ENCODE assay signal across 8 cellular contexts in genomic region chr2:44360749-44361329, GRCh38. TPM values are rescaled to one million over a fixed set of nuclear protein-coding genes. Genes with fewer than 3 reads are reported as not detected.
DNase-seq lines count a peak whose midpoint lies in the region; ATAC-seq and TF ChIP-seq lines count a peak whose summit lies in the region.

No MANE protein-coding gene starts in this region.

- H3K4me1 Mint-ChIP-seq in HFFc6 (ENCODE audit: low read depth), result peaks cover 36% of the 10 kb centered on the region
- H3K4me1 Mint-ChIP-seq in endodermal cell, result peaks cover 15% of the 10 kb centered on the region

- H3K4me1 ChIP-seq in endodermal cell (ENCODE audit: control insufficient read depth, insufficient read depth, low read length), result peaks cover 6% of the 10 kb centered on the region
- peaks cover 11 to 17% of the 10 kb centered on the region in 2 donors for H3K4me1 ChIP-seq in muscle layer of duodenum (ENCODE audit: control insufficient read depth in 1 of 2, insufficient read depth in 2 of 2, low read length in 2 of 2)

- H3K36me3 Mint-ChIP-seq in HFFc6 (ENCODE audit: low read depth), result peaks cover 8% of the 10 kb centered on the region
- H3K36me3 Mint-ChIP-seq in endodermal cell (ENCODE audit: low read depth), result peaks cover 2% of the 10 kb centered on the region

- ATAC-seq in GM18868 (IDR thresholded peaks at IDR 0.05; ENCODE audit: unreplicated experiment), result no peak

- H3K27me3 Mint-ChIP-seq in HFFc6 (ENCODE audit: insufficient read depth) (peaks cover 2% of the 10 kb centered on the region; the same call in 1 of the 2 replicates), endodermal cell (ENCODE audit: insufficient read depth) (no peaks in the 10 kb centered on the region)

- H3K9ac ChIP-seq in SK-N-MC (ENCODE audit: insufficient read length) (peak overlapping the region; percentile 94), endodermal cell (ENCODE audit: extremely low read depth, low read length, poor library complexity, severe bottlenecking) (peak overlapping the region; percentile 79)

- DNase-seq in DMS53 (lab: John Stamatoyannopoulos, UW) (peak; percentile 88), HFFc6 (no peak), SK-N-MC (ENCODE audit: low read depth, low spot score) (no peak), endodermal cell (no peak), NCI-H1417 (lab: John Stamatoyannopoulos, UW) (no peak), germinal center (ENCODE audit: low spot score) (no peak)

- H3K27ac Mint-ChIP-seq in HFFc6 (peak overlapping the region; percentile 100), endodermal cell (peak overlapping the region; percentile 100)

- H3K27ac ChIP-seq in SK-N-MC, result peak overlapping the region; percentile 97
- H3K27ac ChIP-seq in endodermal cell (ENCODE audit: low read depth, low read length), result peak overlapping the region; percentile 92
- H3K27ac ChIP-seq in muscle layer of duodenum (ENCODE audit: low read length), result peak overlapping the region; percentile 100

- H3K4me3 ChIP-seq in SK-N-MC (peak overlapping the region; percentile 94), endodermal cell (ENCODE audit: low read length) (peak overlapping the region; percentile 89), muscle layer of duodenum (ENCODE audit: low read depth in 1 of 2, low read length in 2 of 2) (peak overlapping the region; percentile 85 to 97)

- TF ChIP-seq CTCF in HFFc6 (IDR thresholded peaks at IDR 0.05), result no peak
- no peak for TF ChIP-seq CTCF in endodermal cell (conservative IDR thresholded peaks at IDR 0.05)

- H3K27me3 ChIP-seq in endodermal cell (ENCODE audit: control insufficient read depth, insufficient read depth, low read length, poor library complexity, severe bottlenecking) (no peaks in the 10 kb centered on the region), muscle layer of duodenum (ENCODE audit: low read depth, low read length) (no peaks in the 10 kb centered on the region)

- peak overlapping the region; percentile 94 for H3K4me3 Mint-ChIP-seq in HFFc6
- peak overlapping the region; percentile 82 for H3K4me3 Mint-ChIP-seq in endodermal cell

- H3K9me3 Mint-ChIP-seq in HFFc6, result no peaks in the 10 kb centered on the region
- no peaks in the 10 kb centered on the region for H3K9me3 Mint-ChIP-seq in endodermal cell

- no peaks in the 10 kb centered on the region for H3K9me3 ChIP-seq in SK-N-MC (ENCODE audit: low read depth, low read length)
- H3K9me3 ChIP-seq in endodermal cell (ENCODE audit: control insufficient read depth, low read length), result no peaks in the 10 kb centered on the region
- H3K9me3 ChIP-seq in muscle layer of duodenum (ENCODE audit: control insufficient read depth in 1 of 2, low read length in 2 of 2), result no peaks in the 10 kb centered on the region

- WGBS in endodermal cell (ENCODE audit: insufficient coverage in 1 of 2, insufficient read length in 1 of 2), 2 experiments, result 7 to 26% methylated on average over 3 to 18 of the region's 19 CpGs

- H3K36me3 ChIP-seq in SK-N-MC (ENCODE audit: insufficient read depth, low read length), result no peaks in the 10 kb centered on the region
- no peaks in the 10 kb centered on the region for H3K36me3 ChIP-seq in endodermal cell (ENCODE audit: control insufficient read depth, insufficient read depth, low read length)
- peaks cover 0 to 4% of the 10 kb centered on the region in 2 donors for H3K36me3 ChIP-seq in muscle layer of duodenum (ENCODE audit: control insufficient read depth in 1 of 2, insufficient read depth in 2 of 2, low read length in 2 of 2)

RNA-seq across cellular contexts. Expression of gene PREPL, which starts 0.5 kb away (rescaled TPM):
- total RNA-seq in HFFc6 (2021; fragmentation: NEBNext Ultra II Directional; extraction: Animal tissue kit (Norgen Biotek cat#: 25700)), result 10 to 100 TPM; 51.5 to 67.1 (median 55.6) TPM
- total RNA-seq in endodermal cell, result 10 to 100 TPM; 28.9 to 42.3 TPM
- polyA plus RNA-seq in endodermal cell (2013, experiment 1 of 2), result 53.4 TPM
- 49.1 TPM for polyA plus RNA-seq in endodermal cell (2013, experiment 2 of 2)

RNA-seq across cellular contexts. Expression of gene CAMKMT, which starts 0.9 kb away (rescaled TPM):
- total RNA-seq in HFFc6 (2021; fragmentation: NEBNext Ultra II Directional; extraction: Animal tissue kit (Norgen Biotek cat#: 25700)), result 1 to 10 TPM; 5.1 to 8.6 (median 7.0) TPM
- 10 to 100 TPM; 31.4 to 57.5 TPM for total RNA-seq in endodermal cell
- 15.9 TPM for polyA plus RNA-seq in endodermal cell (2013, experiment 1 of 2)
- polyA plus RNA-seq in endodermal cell (2013, experiment 2 of 2), result 17.5 TPM
